ENCODE assay signal across 1 cellular context in the genomic region with DNA sequence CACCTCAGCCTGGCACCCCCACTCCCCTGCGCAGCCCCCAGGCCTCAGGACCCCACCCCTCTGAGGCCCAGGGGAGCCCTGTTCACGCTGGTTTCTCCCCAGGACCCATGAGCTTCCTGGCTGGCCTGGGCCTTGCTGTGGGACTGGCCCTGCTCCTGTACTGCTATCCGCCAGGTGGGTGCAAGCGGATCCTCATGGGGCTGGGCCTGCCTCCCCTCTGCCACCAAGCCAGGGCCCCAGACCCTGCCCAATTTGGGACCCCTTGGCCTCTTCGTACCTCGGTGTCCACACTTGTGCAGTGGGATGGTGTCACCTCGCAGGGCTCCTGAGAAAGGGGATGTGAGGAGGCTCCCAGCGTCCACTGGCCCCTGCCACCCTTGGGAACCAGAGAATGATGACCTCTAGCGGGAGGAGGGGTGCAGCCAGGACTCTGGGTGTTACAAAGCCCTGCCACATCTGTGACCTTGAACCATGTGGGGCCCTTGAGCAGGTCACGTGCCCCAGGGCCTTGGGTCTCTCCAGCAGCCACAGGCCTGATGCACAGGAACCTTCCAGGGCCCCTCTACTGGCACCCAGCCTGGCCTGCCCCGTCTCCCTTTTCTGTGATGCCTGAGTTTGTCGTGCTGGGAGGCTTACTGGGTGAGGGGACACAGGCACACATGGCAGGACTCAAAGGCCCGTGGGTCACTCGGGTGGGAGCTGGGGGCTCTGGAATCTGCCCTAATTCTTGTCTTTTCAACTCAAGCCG.
A peak's percentile ranks its signal among the peaks of the same experiment; 100 is the strongest.
TF ChIP-seq lines count a peak whose summit lies in the region.

No MANE protein-coding gene starts in this region.

TF ChIP-seq in HepG2, 621 proteins besides CTCF, POLR2A, EP300 and RAD21 (continued from another document and continues in another):
- TF ChIP-seq, protein P1, sequence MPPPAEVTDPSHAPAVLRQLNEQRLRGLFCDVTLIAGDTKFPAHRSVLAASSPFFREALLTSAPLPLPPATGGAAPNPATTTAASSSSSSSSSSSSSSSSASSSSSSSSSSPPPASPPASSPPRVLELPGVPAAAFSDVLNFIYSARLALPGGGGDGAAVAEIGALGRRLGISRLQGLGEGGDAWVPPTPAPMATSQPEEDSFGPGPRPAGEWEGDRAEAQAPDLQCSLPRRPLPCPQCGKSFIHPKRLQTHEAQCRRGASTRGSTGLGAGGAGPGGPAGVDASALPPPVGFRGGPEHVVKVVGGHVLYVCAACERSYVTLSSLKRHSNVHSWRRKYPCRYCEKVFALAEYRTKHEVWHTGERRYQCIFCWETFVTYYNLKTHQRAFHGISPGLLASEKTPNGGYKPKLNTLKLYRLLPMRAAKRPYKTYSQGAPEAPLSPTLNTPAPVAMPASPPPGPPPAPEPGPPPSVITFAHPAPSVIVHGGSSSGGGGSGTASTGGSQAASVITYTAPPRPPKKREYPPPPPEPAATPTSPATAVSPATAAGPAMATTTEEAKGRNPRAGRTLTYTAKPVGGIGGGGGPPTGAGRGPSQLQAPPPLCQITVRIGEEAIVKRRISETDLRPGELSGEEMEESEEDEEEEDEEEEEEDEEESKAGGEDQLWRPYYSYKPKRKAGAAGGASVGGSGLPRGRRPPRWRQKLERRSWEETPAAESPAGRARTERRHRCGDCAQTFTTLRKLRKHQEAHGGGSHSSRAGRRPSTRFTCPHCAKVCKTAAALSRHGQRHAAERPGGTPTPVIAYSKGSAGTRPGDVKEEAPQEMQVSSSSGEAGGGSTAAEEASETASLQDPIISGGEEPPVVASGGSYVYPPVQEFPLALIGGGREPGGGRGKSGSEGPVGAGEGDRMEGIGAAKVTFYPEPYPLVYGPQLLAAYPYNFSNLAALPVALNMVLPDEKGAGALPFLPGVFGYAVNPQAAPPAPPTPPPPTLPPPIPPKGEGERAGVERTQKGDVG (CRISPR knock-in tag; IDR thresholded peaks at IDR 0.05; ENCODE audit: borderline replicate concordance) = peak; percentile 63; the same call in 1 of the 2 replicates
- TF ChIP-seq RXRA (CRISPR knock-in tag; IDR thresholded peaks at IDR 0.05) = peak; percentile 94
- TF ChIP-seq, protein P2, sequence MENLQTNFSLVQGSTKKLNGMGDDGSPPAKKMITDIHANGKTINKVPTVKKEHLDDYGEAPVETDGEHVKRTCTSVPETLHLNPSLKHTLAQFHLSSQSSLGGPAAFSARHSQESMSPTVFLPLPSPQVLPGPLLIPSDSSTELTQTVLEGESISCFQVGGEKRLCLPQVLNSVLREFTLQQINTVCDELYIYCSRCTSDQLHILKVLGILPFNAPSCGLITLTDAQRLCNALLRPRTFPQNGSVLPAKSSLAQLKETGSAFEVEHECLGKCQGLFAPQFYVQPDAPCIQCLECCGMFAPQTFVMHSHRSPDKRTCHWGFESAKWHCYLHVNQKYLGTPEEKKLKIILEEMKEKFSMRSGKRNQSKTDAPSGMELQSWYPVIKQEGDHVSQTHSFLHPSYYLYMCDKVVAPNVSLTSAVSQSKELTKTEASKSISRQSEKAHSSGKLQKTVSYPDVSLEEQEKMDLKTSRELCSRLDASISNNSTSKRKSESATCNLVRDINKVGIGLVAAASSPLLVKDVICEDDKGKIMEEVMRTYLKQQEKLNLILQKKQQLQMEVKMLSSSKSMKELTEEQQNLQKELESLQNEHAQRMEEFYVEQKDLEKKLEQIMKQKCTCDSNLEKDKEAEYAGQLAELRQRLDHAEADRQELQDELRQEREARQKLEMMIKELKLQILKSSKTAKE (CRISPR knock-in tag; IDR thresholded peaks at IDR 0.05; ENCODE audit: borderline replicate concordance) = peak; percentile 77; the same call in 1 of the 2 replicates
- TF ChIP-seq, protein P3, sequence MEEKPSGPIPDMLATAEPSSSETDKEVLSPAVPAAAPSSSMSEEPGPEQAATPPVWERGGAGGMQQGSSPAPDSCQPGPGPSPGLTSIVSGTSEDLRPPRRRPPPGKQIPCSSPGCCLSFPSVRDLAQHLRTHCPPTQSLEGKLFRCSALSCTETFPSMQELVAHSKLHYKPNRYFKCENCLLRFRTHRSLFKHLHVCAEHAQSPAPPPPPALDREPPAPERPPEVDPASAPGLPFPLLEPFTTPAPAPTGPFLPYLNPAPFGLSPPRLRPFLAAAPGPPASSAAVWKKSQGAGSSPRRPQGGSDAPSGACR (CRISPR knock-in tag; IDR thresholded peaks at IDR 0.05) = peak; percentile 93
- TF ChIP-seq, protein P4, sequence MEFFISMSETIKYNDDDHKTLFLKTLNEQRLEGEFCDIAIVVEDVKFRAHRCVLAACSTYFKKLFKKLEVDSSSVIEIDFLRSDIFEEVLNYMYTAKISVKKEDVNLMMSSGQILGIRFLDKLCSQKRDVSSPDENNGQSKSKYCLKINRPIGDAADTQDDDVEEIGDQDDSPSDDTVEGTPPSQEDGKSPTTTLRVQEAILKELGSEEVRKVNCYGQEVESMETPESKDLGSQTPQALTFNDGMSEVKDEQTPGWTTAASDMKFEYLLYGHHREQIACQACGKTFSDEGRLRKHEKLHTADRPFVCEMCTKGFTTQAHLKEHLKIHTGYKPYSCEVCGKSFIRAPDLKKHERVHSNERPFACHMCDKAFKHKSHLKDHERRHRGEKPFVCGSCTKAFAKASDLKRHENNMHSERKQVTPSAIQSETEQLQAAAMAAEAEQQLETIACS (CRISPR knock-in tag; IDR thresholded peaks at IDR 0.05) = no peak
- TF ChIP-seq, protein P5, sequence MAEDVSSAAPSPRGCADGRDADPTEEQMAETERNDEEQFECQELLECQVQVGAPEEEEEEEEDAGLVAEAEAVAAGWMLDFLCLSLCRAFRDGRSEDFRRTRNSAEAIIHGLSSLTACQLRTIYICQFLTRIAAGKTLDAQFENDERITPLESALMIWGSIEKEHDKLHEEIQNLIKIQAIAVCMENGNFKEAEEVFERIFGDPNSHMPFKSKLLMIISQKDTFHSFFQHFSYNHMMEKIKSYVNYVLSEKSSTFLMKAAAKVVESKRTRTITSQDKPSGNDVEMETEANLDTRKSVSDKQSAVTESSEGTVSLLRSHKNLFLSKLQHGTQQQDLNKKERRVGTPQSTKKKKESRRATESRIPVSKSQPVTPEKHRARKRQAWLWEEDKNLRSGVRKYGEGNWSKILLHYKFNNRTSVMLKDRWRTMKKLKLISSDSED (CRISPR knock-in tag; IDR thresholded peaks at IDR 0.05) = no peak
- TF ChIP-seq DPF2 (CRISPR knock-in tag; IDR thresholded peaks at IDR 0.05; ENCODE audit: borderline replicate concordance, low read depth) = peak; percentile 68; the same call in 1 of the 2 replicates
- TF ChIP-seq HNF4A (CRISPR knock-in tag; IDR thresholded peaks at IDR 0.05) = peak; percentile 84
- no peak for TF ChIP-seq ZNF343 (CRISPR knock-in tag; IDR thresholded peaks at IDR 0.05)
- TF ChIP-seq, protein P6, sequence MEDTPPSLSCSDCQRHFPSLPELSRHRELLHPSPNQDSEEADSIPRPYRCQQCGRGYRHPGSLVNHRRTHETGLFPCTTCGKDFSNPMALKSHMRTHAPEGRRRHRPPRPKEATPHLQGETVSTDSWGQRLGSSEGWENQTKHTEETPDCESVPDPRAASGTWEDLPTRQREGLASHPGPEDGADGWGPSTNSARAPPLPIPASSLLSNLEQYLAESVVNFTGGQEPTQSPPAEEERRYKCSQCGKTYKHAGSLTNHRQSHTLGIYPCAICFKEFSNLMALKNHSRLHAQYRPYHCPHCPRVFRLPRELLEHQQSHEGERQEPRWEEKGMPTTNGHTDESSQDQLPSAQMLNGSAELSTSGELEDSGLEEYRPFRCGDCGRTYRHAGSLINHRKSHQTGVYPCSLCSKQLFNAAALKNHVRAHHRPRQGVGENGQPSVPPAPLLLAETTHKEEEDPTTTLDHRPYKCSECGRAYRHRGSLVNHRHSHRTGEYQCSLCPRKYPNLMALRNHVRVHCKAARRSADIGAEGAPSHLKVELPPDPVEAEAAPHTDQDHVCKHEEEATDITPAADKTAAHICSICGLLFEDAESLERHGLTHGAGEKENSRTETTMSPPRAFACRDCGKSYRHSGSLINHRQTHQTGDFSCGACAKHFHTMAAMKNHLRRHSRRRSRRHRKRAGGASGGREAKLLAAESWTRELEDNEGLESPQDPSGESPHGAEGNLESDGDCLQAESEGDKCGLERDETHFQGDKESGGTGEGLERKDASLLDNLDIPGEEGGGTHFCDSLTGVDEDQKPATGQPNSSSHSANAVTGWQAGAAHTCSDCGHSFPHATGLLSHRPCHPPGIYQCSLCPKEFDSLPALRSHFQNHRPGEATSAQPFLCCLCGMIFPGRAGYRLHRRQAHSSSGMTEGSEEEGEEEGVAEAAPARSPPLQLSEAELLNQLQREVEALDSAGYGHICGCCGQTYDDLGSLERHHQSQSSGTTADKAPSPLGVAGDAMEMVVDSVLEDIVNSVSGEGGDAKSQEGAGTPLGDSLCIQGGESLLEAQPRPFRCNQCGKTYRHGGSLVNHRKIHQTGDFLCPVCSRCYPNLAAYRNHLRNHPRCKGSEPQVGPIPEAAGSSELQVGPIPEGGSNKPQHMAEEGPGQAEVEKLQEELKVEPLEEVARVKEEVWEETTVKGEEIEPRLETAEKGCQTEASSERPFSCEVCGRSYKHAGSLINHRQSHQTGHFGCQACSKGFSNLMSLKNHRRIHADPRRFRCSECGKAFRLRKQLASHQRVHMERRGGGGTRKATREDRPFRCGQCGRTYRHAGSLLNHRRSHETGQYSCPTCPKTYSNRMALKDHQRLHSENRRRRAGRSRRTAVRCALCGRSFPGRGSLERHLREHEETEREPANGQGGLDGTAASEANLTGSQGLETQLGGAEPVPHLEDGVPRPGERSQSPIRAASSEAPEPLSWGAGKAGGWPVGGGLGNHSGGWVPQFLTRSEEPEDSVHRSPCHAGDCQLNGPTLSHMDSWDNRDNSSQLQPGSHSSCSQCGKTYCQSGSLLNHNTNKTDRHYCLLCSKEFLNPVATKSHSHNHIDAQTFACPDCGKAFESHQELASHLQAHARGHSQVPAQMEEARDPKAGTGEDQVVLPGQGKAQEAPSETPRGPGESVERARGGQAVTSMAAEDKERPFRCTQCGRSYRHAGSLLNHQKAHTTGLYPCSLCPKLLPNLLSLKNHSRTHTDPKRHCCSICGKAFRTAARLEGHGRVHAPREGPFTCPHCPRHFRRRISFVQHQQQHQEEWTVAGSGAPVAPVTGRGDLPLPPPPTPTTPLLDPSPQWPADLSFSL (CRISPR knock-in tag; IDR thresholded peaks at IDR 0.05) = no peak
- TF ChIP-seq ZNF644 (CRISPR knock-in tag; IDR thresholded peaks at IDR 0.05; ENCODE audit: low read depth) = peak; percentile 72; the same call in 1 of the 2 replicates
- TF ChIP-seq, protein P7, sequence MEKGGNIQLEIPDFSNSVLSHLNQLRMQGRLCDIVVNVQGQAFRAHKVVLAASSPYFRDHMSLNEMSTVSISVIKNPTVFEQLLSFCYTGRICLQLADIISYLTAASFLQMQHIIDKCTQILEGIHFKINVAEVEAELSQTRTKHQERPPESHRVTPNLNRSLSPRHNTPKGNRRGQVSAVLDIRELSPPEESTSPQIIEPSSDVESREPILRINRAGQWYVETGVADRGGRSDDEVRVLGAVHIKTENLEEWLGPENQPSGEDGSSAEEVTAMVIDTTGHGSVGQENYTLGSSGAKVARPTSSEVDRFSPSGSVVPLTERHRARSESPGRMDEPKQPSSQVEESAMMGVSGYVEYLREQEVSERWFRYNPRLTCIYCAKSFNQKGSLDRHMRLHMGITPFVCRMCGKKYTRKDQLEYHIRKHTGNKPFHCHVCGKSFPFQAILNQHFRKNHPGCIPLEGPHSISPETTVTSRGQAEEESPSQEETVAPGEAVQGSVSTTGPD (CRISPR knock-in tag; IDR thresholded peaks at IDR 0.05) = no peak
- TF ChIP-seq, protein P8, sequence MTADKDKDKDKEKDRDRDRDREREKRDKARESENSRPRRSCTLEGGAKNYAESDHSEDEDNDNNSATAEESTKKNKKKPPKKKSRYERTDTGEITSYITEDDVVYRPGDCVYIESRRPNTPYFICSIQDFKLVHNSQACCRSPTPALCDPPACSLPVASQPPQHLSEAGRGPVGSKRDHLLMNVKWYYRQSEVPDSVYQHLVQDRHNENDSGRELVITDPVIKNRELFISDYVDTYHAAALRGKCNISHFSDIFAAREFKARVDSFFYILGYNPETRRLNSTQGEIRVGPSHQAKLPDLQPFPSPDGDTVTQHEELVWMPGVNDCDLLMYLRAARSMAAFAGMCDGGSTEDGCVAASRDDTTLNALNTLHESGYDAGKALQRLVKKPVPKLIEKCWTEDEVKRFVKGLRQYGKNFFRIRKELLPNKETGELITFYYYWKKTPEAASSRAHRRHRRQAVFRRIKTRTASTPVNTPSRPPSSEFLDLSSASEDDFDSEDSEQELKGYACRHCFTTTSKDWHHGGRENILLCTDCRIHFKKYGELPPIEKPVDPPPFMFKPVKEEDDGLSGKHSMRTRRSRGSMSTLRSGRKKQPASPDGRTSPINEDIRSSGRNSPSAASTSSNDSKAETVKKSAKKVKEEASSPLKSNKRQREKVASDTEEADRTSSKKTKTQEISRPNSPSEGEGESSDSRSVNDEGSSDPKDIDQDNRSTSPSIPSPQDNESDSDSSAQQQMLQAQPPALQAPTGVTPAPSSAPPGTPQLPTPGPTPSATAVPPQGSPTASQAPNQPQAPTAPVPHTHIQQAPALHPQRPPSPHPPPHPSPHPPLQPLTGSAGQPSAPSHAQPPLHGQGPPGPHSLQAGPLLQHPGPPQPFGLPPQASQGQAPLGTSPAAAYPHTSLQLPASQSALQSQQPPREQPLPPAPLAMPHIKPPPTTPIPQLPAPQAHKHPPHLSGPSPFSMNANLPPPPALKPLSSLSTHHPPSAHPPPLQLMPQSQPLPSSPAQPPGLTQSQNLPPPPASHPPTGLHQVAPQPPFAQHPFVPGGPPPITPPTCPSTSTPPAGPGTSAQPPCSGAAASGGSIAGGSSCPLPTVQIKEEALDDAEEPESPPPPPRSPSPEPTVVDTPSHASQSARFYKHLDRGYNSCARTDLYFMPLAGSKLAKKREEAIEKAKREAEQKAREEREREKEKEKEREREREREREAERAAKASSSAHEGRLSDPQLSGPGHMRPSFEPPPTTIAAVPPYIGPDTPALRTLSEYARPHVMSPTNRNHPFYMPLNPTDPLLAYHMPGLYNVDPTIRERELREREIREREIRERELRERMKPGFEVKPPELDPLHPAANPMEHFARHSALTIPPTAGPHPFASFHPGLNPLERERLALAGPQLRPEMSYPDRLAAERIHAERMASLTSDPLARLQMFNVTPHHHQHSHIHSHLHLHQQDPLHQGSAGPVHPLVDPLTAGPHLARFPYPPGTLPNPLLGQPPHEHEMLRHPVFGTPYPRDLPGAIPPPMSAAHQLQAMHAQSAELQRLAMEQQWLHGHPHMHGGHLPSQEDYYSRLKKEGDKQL (CRISPR knock-in tag; IDR thresholded peaks at IDR 0.05; ENCODE audit: low read depth) = peak; percentile 63; the same call in 1 of the 2 replicates
- TF ChIP-seq CCAR2 (optimal IDR thresholded peaks at IDR 0.05; ENCODE audit: low read depth, low read length) = no peak
- no peak for TF ChIP-seq BRCA1 (CRISPR knock-in tag; IDR thresholded peaks at IDR 0.05)
- peak; percentile 71; the same call in 1 of the 2 replicates for TF ChIP-seq KLF6 (CRISPR knock-in tag; IDR thresholded peaks at IDR 0.05)
- TF ChIP-seq HOXA7 (CRISPR knock-in tag; IDR thresholded peaks at IDR 0.05) = no peak
- TF ChIP-seq ZNF788 (CRISPR knock-in tag; IDR thresholded peaks at IDR 0.05; ENCODE audit: borderline replicate concordance) = peak; percentile 89
- TF ChIP-seq JUND (CRISPR knock-in tag; IDR thresholded peaks at IDR 0.05) = no peak
- TF ChIP-seq GATA4 (IDR thresholded peaks at IDR 0.05; ENCODE audit: borderline replicate concordance, low read depth) = no peak
- TF ChIP-seq CBX1 (IDR thresholded peaks at IDR 0.05; ENCODE audit: low read depth) = peak; percentile 39
- TF ChIP-seq HDAC6 (IDR thresholded peaks at IDR 0.05; ENCODE audit: low read depth, low read length) = no peak
- TF ChIP-seq DR1 (CRISPR knock-in tag; IDR thresholded peaks at IDR 0.05) = no peak; the same call in 1 of the 2 replicates
- no peak for TF ChIP-seq TP53 (CRISPR knock-in tag; conservative IDR thresholded peaks at IDR 0.05)
